22 cellular contexts compared by ENCODE assay signal in the genomic region with DNA sequence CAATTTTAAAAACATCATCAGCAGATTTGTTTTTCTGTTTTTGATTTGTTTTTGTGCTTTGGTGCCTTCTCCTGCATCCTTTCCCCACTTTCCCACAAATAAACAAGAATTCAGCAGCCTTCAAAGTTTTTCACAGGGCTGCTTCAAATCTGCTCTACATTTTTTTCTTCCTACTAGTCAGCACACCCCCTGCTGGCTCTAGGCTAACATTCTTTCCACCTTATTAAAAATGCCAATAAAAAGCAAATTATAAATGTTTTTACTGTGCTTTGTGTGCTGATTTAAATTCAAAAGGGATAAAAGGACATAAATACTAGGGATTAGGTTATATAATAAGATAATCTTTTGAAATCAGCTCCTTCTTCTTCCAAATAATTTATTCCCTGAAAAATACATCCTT. TPM values are rescaled to one million over a fixed set of nuclear protein-coding genes. Genes with fewer than 3 reads are reported as not detected.
DNase-seq lines count a peak whose midpoint lies in the region; ATAC-seq and TF ChIP-seq lines count a peak whose summit lies in the region.
"Had no signal": no experiment of that assay in that cellular context is flagged by ENCODE, and none has a peak within 500 bp of the region (broad histone marks: within the 10 kb centered on the region; RNA-seq: fewer than 3 reads in every experiment).

No MANE protein-coding gene starts in this region.

- no peak overlapping the region for H3T11ph ChIP-seq in H9 (ENCODE audit: low read length)

- intact Hi-C loops in PC-9 (cut with micrococcal nuclease; ENCODE audit: unreplicated experiment) = no loop called here
- intact Hi-C loops in sigmoid colon (cut with DNase I) = no loop called here

- no peak for TF ChIP-seq EP300 in sigmoid colon (IDR thresholded peaks at IDR 0.05)

- DNase-seq in BE2C = no peak
- no peak for DNase-seq in H9
- no peak for DNase-seq in PC-9
- DNase-seq in fibroblast of pulmonary artery (ENCODE audit: low read depth) = peak; percentile 39
- DNase-seq in GF-D8 (lab: John Stamatoyannopoulos, UW) = no peak
- no peak for DNase-seq in hepatic stellate cell (ENCODE audit: low spot score)
- no peak for DNase-seq in sigmoid colon
- DNase-seq: activated CD4-positive, alpha-beta T cell treated with anti-CD3 and anti-CD28 coated beads for 48 hours; activated CD8-positive, alpha-beta memory T cell treated with anti-CD3 and anti-CD28 coated beads, Interleukin-2, amount 50 U/mL, for 48 hours; Caco-2; GDM1; immature natural killer cell; lower lobe of right lung; NCI-H1048; NCI-H345; SJCRH30 had no signal

- no peak overlapping the region for H3K56ac ChIP-seq in H9 (ENCODE audit: insufficient read length, low read depth, low read length)

- no peak overlapping the region for H3K14ac ChIP-seq in H9 (ENCODE audit: insufficient read depth, low read length)

- no peak overlapping the region for H3K4me3 Mint-ChIP-seq in H9
- H3K4me3 Mint-ChIP-seq: IgD-negative memory B cell; immature natural killer cell; stimulated activated effector memory CD8-positive, alpha-beta T cell treated with anti-CD3 and anti-CD28 coated beads, Interleukin-12 subunit alpha, Interleukin-12 subunit beta, amount 100 ng/mL, for 72 hours had no signal

- no peak overlapping the region for H3K4me3 ChIP-seq in BE2C (ENCODE audit: low read depth, low read length)
- no peak overlapping the region for H3K4me3 ChIP-seq in PC-9
- H3K4me3 ChIP-seq in fibroblast of pulmonary artery (replicated peaks; ENCODE audit: low read depth, low read length) = no peak overlapping the region
- no peak overlapping the region for H3K4me3 ChIP-seq in sigmoid colon
- H3K4me3 ChIP-seq: ascending aorta, lower lobe of right lung, SJCRH30 had no signal

- H3K9me2 ChIP-seq in PC-9 (ENCODE audit: insufficient read depth) = no peaks in the 10 kb centered on the region

- H3K4me1 ChIP-seq in BE2C = no peaks in the 10 kb centered on the region
- H3K4me1 ChIP-seq in H9 (ENCODE audit: insufficient read depth, low read length) = no peaks in the 10 kb centered on the region
- no peaks in the 10 kb centered on the region for H3K4me1 ChIP-seq in PC-9 (replicated peaks; ENCODE audit: insufficient read depth)
- peaks cover 0 to 5% (median 0%) of the 10 kb centered on the region in 4 donors for H3K4me1 ChIP-seq in sigmoid colon
- H3K4me1 ChIP-seq: ascending aorta, Caco-2, lower lobe of right lung, SJCRH30 had no signal

- TF ChIP-seq CTCF in BE2C (IDR thresholded peaks at IDR 0.05; ENCODE audit: low read depth, low read length) (peak; percentile 43), H9 (conservative IDR thresholded peaks at IDR 0.05) (peak; percentile 22; the same call in 1 of the 3 replicates), PC-9 (conservative IDR thresholded peaks at IDR 0.05) (peak; percentile 38; the same call in 1 of the 2 replicates), fibroblast of pulmonary artery (IDR thresholded peaks at IDR 0.05; ENCODE audit: low read length, missing control alignments) (peak; percentile 41), sigmoid colon (IDR thresholded peaks at IDR 0.05) (peak in 1 of 4 experiments; percentile 10)

- no peak overlapping the region for H3K18ac ChIP-seq in H9 (ENCODE audit: insufficient read length, low read depth, low read length)

- H3K9me3 Mint-ChIP-seq in H9 = no peaks in the 10 kb centered on the region

- no peaks in the 10 kb centered on the region for H3K9me3 ChIP-seq in BE2C
- no peaks in the 10 kb centered on the region for H3K9me3 ChIP-seq in H9 (ENCODE audit: control insufficient read depth, low read depth, low read length)
- no peaks in the 10 kb centered on the region for H3K9me3 ChIP-seq in PC-9 (ENCODE audit: insufficient read depth, low read depth)
- no peaks in the 10 kb centered on the region for H3K9me3 ChIP-seq in sigmoid colon
- H3K9me3 ChIP-seq: ascending aorta, Caco-2, lower lobe of right lung, SJCRH30 had no signal

- no peaks in the 10 kb centered on the region for H3K36me3 Mint-ChIP-seq in H9 (ENCODE audit: insufficient read depth in 1 of 3, low read depth in 3 of 3)
- H3K36me3 Mint-ChIP-seq: IgD-negative memory B cell; immature natural killer cell; stimulated activated effector memory CD8-positive, alpha-beta T cell treated with anti-CD3 and anti-CD28 coated beads, Interleukin-12 subunit alpha, Interleukin-12 subunit beta, amount 100 ng/mL, for 72 hours had no signal

- CTCF ChIA-PET in PC-9 (lab: Charles Lee) = no interaction called here

- H3K23ac ChIP-seq in H9 (ENCODE audit: insufficient read length, low read depth, low read length) = no peak overlapping the region

- H3K27me3 ChIP-seq in BE2C = no peaks in the 10 kb centered on the region
- peaks cover 4% of the 10 kb centered on the region; the same call in 1 of the 2 replicates for H3K27me3 ChIP-seq in H9 (ENCODE audit: insufficient read depth, low read length)
- no peaks in the 10 kb centered on the region for H3K27me3 ChIP-seq in PC-9 (ENCODE audit: insufficient read depth, low read depth)
- H3K27me3 ChIP-seq in sigmoid colon = peaks cover 0 to 7% (median 0%) of the 10 kb centered on the region in 3 donors
- H3K27me3 ChIP-seq: ascending aorta, SJCRH30 had no signal

- no peak overlapping the region for H3K27ac Mint-ChIP-seq in H9
- H3K27ac Mint-ChIP-seq: IgD-negative memory B cell; immature natural killer cell; stimulated activated effector memory CD8-positive, alpha-beta T cell treated with anti-CD3 and anti-CD28 coated beads, Interleukin-12 subunit alpha, Interleukin-12 subunit beta, amount 100 ng/mL, for 72 hours had no signal

- no peaks in the 10 kb centered on the region for H3K79me2 ChIP-seq in H9 (ENCODE audit: insufficient read depth, low read length)
- H3K79me2 ChIP-seq in PC-9 (ENCODE audit: low read depth) = no peaks in the 10 kb centered on the region

- no peak overlapping the region for H2AK5ac ChIP-seq in H9 (ENCODE audit: insufficient read length, low read length)

- no peaks in the 10 kb centered on the region for H3K79me1 ChIP-seq in H9 (ENCODE audit: insufficient read depth, low read depth, low read length, poor library complexity, severe bottlenecking)

- H3K4ac ChIP-seq in H9 (ENCODE audit: low read depth, low read length) = no peak overlapping the region

- H2AFZ ChIP-seq in H9 (ENCODE audit: low read length) (no peak overlapping the region), PC-9 (no peak overlapping the region)

- POLR2A ChIA-PET in PC-9 (lab: Charles Lee; ENCODE audit: unreplicated experiment) = no interaction called here

- TF ChIP-seq POLR2A in sigmoid colon (IDR thresholded peaks at IDR 0.05) = no peak

- H2BK15ac ChIP-seq in H9 (ENCODE audit: low read depth, low read length) = no peak overlapping the region

- ATAC-seq in GM18867 (IDR thresholded peaks at IDR 0.05; ENCODE audit: unreplicated experiment) = no peak
- ATAC-seq: esophagus mucosa; lower lobe of right lung; stimulated activated effector memory CD8-positive, alpha-beta T cell treated with anti-CD3 and anti-CD28 coated beads, Interleukin-12 subunit alpha, Interleukin-12 subunit beta, amount 100 ng/mL, for 72 hours had no signal

- H3K36me3 ChIP-seq in BE2C (no peaks in the 10 kb centered on the region), PC-9 (ENCODE audit: low read depth) (no peaks in the 10 kb centered on the region), sigmoid colon (no peaks in the 10 kb centered on the region)
- H3K36me3 ChIP-seq: ascending aorta, lower lobe of right lung, SJCRH30 had no signal

- no peak overlapping the region for H3K9ac ChIP-seq in H9 (ENCODE audit: extremely low read depth, insufficient read length, low read length)

- H2BK120ac ChIP-seq in H9 (ENCODE audit: low read depth, low read length, poor library complexity, severe bottlenecking) = no peak overlapping the region

- H3K4me1 Mint-ChIP-seq in H9 = peaks cover 0 to 3% of the 10 kb centered on the region in 2 experiments; a peak in 2 of 4 replicates
- H3K4me1 Mint-ChIP-seq: IgD-negative memory B cell; stimulated activated effector memory CD8-positive, alpha-beta T cell treated with anti-CD3 and anti-CD28 coated beads, Interleukin-12 subunit alpha, Interleukin-12 subunit beta, amount 100 ng/mL, for 72 hours had no signal

- no peaks in the 10 kb centered on the region for H3K23me2 ChIP-seq in H9 (ENCODE audit: insufficient read length, low read depth, low read length, poor library complexity, severe bottlenecking)

- BruUV-seq in PC-9 (replicated peaks; lab: Mats Ljungman, UMichigan) = no TSS peak

- H2BK12ac ChIP-seq in H9 (ENCODE audit: insufficient read length, low read depth, low read length) = no peak overlapping the region

- no peak overlapping the region for H2BK5ac ChIP-seq in H9 (ENCODE audit: insufficient read length, low read length)

- H4K8ac ChIP-seq in H9 (replicated peaks; ENCODE audit: insufficient read length, low read depth, low read length) = no peak overlapping the region

- H4K20me1 ChIP-seq in H9 (ENCODE audit: control insufficient read depth, insufficient read depth, insufficient read length) = no peaks in the 10 kb centered on the region
- peaks cover 6% of the 10 kb centered on the region for H4K20me1 ChIP-seq in PC-9 (ENCODE audit: insufficient read depth)

- H3K4me2 ChIP-seq in H9 (ENCODE audit: insufficient read depth, insufficient read length, low read length) (no peak overlapping the region), PC-9 (no peak overlapping the region)

- no peak overlapping the region for H4K5ac ChIP-seq in H9 (ENCODE audit: insufficient read length, low read depth, low read length)

- H3K27me3 Mint-ChIP-seq in H9 (ENCODE audit: low read depth) = peaks cover 26% of the 10 kb centered on the region

- no peak overlapping the region for H3K27ac ChIP-seq in H9 (ENCODE audit: insufficient read length, low read depth, low read length)
- H3K27ac ChIP-seq in PC-9 = no peak overlapping the region
- no peak overlapping the region for H3K27ac ChIP-seq in sigmoid colon
- H3K27ac ChIP-seq: ascending aorta, lower lobe of right lung, SJCRH30 had no signal

- H2BK20ac ChIP-seq in H9 (ENCODE audit: low read depth, low read length, poor library complexity, severe bottlenecking) = no peak overlapping the region

- H4K91ac ChIP-seq in H9 (ENCODE audit: insufficient read length, low read depth, low read length) = no peak overlapping the region

- H3F3A ChIP-seq in PC-9 (ENCODE audit: insufficient read depth, low read depth) = no peaks in the 10 kb centered on the region

RNA-seq across cellular contexts. Expression of a gene that starts 6.2 kb away (rescaled TPM):
- 3.4 TPM for polyA plus RNA-seq in BE2C (2012; ENCODE audit: insufficient read depth, insufficient read length, low read depth)
- 0.39 and 0.48 TPM in 2 replicates for total RNA-seq in H9 (2021)
- not detected in 2 replicates for total RNA-seq in PC-9 (2021)
- total RNA-seq in sigmoid colon = 1 to 10 TPM; 1.4 to 4.5 (median 2.0) TPM
- polyA plus RNA-seq in sigmoid colon = under 1 TPM in 1 of 3 donors, not detected in 2; 0.74 TPM
- total RNA-seq: ascending aorta, esophagus mucosa, lower lobe of right lung, myocyte, SJCRH30 had no signal
- polyA plus RNA-seq: IgD-negative memory B cell, immature natural killer cell had no signal
